33 cellular contexts compared by ENCODE assay signal in the genomic region with DNA sequence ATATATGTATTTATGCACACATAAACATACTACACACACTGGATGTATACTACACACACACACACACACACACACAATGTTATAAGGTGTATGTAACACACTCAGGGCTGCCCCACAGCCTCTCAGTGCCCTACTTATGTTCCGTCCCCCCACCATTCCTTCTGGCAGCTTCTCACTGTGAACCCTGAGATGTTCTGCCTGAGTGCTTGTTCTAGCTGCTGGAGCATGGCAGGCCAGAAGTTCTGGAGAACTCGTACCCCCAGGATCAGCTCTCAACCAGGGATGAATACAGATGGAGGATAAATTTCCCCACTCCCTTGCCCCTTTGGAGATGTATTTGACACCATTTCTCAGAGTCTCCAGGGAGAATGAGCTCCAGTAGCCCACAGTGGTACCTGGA.
"Had no signal": no experiment of that assay in that cellular context is flagged by ENCODE, and none has a peak within 500 bp of the region (broad histone marks: within the 10 kb centered on the region; RNA-seq: fewer than 3 reads in every experiment).

No MANE protein-coding gene starts in this region.

- H3K27me3 ChIP-seq: Peyer's patch had no signal

- H3K27ac ChIP-seq: Peyer's patch, VCaP had no signal

- DNase-seq: activated B cell treated with CpG ODN at 0.5 μM for 24 hours; activated CD4-positive, alpha-beta memory T cell treated with anti-CD3 and anti-CD28 coated beads, Interleukin-2, amount 10 ng/mL, durations not matched to agents 7 days and 5 days; activated CD4-positive, alpha-beta T cell treated with anti-CD3 and anti-CD28 coated beads for 1 hour; activated CD4-positive, alpha-beta T cell treated with anti-CD3 and anti-CD28 coated beads for 48 hours; activated CD8-positive, alpha-beta memory T cell treated with anti-CD3 and anti-CD28 coated beads for 24 hours; activated CD8-positive, alpha-beta memory T cell treated with anti-CD3 and anti-CD28 coated beads, Interleukin-2, amount 10 ng/mL, durations not matched to agents 7 days and 5 days; activated CD8-positive, alpha-beta memory T cell treated with anti-CD3 and anti-CD28 coated beads, Interleukin-2, amount 50 U/mL, for 48 hours; activated effector memory CD4-positive, alpha-beta T cell treated with Interleukin-2 at 50 U/mL for 16 hours; activated naive CD4-positive, alpha-beta T cell treated with anti-CD3 and anti-CD28 coated beads, Interleukin-2, amount 10 ng/mL, durations not matched to agents 7 days and 5 days; activated naive CD8-positive, alpha-beta T cell treated with anti-CD3 and anti-CD28 coated beads, Interleukin-2, amount 50 U/mL, for 24 hours; activated T-cell treated with anti-CD3 and anti-CD28 coated beads, Interleukin-2, amount 50 U/mL, for 48 hours; anterior cingulate cortex; caudate nucleus; cerebellar nuclear complex; NCI-H1092 treated with DMSO at 0.1 percent for 48 hours; NCI-H1417; NCI-H146; NCI-H187; NCI-H2029 treated with DMSO at 0.1 percent for 48 hours; NCI-H2107; NCI-H226; NCI-H446 treated with DMSO at 0.1 percent for 48 hours; NCI-H524; NCI-H69; NK-92 treated with Interleukin-12 subunit alpha and Interleukin-12 subunit beta, amount 100 ng/mL, for 24 hours; PC-3; Peyer's patch; RPMI8226; SIG-M5; SW 1271; T-helper 1 cell; T-helper 9 cell had no signal

- H3K36me3 ChIP-seq: Peyer's patch had no signal

- H3K9me3 ChIP-seq: Peyer's patch had no signal

- H3K4me3 ChIP-seq: Peyer's patch had no signal

- ATAC-seq: activated CD8-positive, alpha-beta memory T cell treated with anti-CD3 and anti-CD28 coated beads, Interleukin-2, amount 10 ng/mL, durations not matched to agents 7 days and 5 days; activated naive CD8-positive, alpha-beta T cell treated with anti-CD3 and anti-CD28 coated beads, Interleukin-2, amount 50 U/mL, for 24 hours; PC-3 had no signal

- H3K4me1 ChIP-seq: Peyer's patch had no signal
